Comparison of ENCODE assay signal across 22 cellular contexts in the genomic region with DNA sequence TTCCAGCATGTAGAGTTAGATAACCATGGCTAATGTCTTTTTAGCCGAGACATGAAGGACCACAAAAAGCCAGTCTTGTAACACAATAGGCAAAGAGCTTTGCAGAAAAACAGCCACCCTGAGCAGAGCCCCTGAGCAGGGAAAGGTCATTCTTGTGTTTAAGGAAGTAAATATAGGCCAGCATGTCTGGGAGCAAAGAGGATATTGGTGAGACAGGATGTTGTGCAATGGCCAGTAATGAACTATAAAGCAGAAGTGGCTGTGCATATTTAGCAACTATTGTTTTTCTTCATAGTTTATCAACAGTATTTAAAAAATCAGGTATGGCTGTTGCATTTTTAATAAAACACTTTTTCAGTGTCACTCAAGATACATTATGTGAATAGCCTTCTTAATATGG. TPM values are rescaled to one million over a fixed set of nuclear protein-coding genes. Genes with fewer than 3 reads are reported as not detected.
DNase-seq lines count a peak whose midpoint lies in the region; ATAC-seq, FAIRE-seq and TF ChIP-seq lines count a peak whose summit lies in the region.
"Not testable (repeated sequence)": the region's sequence is repeated elsewhere in the genome, so short reads cannot be mapped to it uniquely, and the experiment has no call there.
"Had no signal": no experiment of that assay in that cellular context is flagged by ENCODE, and none has a peak within 500 bp of the region (broad histone marks: within the 10 kb centered on the region; RNA-seq: fewer than 3 reads in every experiment).

No MANE protein-coding gene starts in this region.

- H3K4me3 Mint-ChIP-seq in naive thymus-derived CD4-positive, alpha-beta T cell, result not testable (repeated sequence)

- not testable (repeated sequence) for H3K27ac ChIP-seq in naive thymus-derived CD4-positive, alpha-beta T cell (ENCODE audit: low read depth, low read length); upper lobe of right lung

- H3K36me3 Mint-ChIP-seq in naive thymus-derived CD4-positive, alpha-beta T cell, result not testable (repeated sequence)

- not testable (repeated sequence) for TF ChIP-seq CTCF in bronchial epithelial cell (IDR thresholded peaks at IDR 0.05; ENCODE audit: insufficient read depth, low read length, severe bottlenecking); fibroblast of villous mesenchyme (IDR thresholded peaks at IDR 0.05; ENCODE audit: insufficient read depth, low read depth, low read length); upper lobe of right lung (IDR thresholded peaks at IDR 0.05)

- FAIRE-seq in G401.6 (lab: Jason Lieb, UNC) (peak; percentile 11), bronchial epithelial cell (lab: Jason Lieb, UNC) (peak; percentile 55)

- not testable (repeated sequence) for H3K36me3 ChIP-seq in bronchial epithelial cell (ENCODE audit: control insufficient read depth, insufficient read depth, low read length); naive thymus-derived CD4-positive, alpha-beta T cell (ENCODE audit: control insufficient read depth in 2 of 3, insufficient read depth in 3 of 3, low read length in 3 of 3); upper lobe of right lung

- intact Hi-C loops in left colon (cut with DNase I, micrococcal nuclease); naive thymus-derived CD4-positive, alpha-beta T cell (cut with micrococcal nuclease); upper lobe of right lung (cut with DNase I): not testable (repeated sequence)

- POLR2A ChIA-PET in naive thymus-derived CD4-positive, alpha-beta T cell (lab: Charles Lee), result not testable (repeated sequence)

- peak; percentile 48 for ATAC-seq in left colon
- ATAC-seq in naive thymus-derived CD4-positive, alpha-beta T cell, result peak; percentile 78
- ATAC-seq in upper lobe of right lung, result peak; percentile 90

- DNase-seq in MV-4-11 (lab: John Stamatoyannopoulos, UW), result peak; percentile 95
- DNase-seq in SIG-M5 treated with dmso at 0.1 percent for 504 hours (lab: John Stamatoyannopoulos, UW; ENCODE audit: unreplicated experiment), result peak; percentile 82
- peak; percentile 36 for DNase-seq in bronchial epithelial cell (ENCODE audit: low read depth)
- peak; percentile 41 for DNase-seq in fibroblast of villous mesenchyme (ENCODE audit: low read depth)
- DNase-seq in left colon; naive thymus-derived CD4-positive, alpha-beta T cell; upper lobe of right lung: not testable (repeated sequence)

- H3K9me3 ChIP-seq in naive thymus-derived CD4-positive, alpha-beta T cell (ENCODE audit: control insufficient read depth in 2 of 3, low read length in 3 of 3); upper lobe of right lung: not testable (repeated sequence)

- not testable (repeated sequence) for H3K27me3 ChIP-seq in bronchial epithelial cell (ENCODE audit: control insufficient read depth, insufficient read depth, low read length); naive thymus-derived CD4-positive, alpha-beta T cell (ENCODE audit: control insufficient read depth in 2 of 2, insufficient read depth in 2 of 2, low read length in 2 of 2); upper lobe of right lung

- H3K27ac Mint-ChIP-seq in naive thymus-derived CD4-positive, alpha-beta T cell, result not testable (repeated sequence)

- H3K27me3 Mint-ChIP-seq in naive thymus-derived CD4-positive, alpha-beta T cell, result not testable (repeated sequence)

- not testable (repeated sequence) for H3K4me1 ChIP-seq in naive thymus-derived CD4-positive, alpha-beta T cell (ENCODE audit: control insufficient read depth in 2 of 2, insufficient read depth in 2 of 2, low read length in 2 of 2); upper lobe of right lung

- not testable (repeated sequence) for H3K4me1 Mint-ChIP-seq in naive thymus-derived CD4-positive, alpha-beta T cell

- CTCF ChIA-PET in naive thymus-derived CD4-positive, alpha-beta T cell (lab: Charles Lee), result not testable (repeated sequence)

- H3K4me3 ChIP-seq in bronchial epithelial cell (ENCODE audit: low read depth, low read length); fibroblast of villous mesenchyme (ENCODE audit: low read depth, low read length); naive thymus-derived CD4-positive, alpha-beta T cell (ENCODE audit: low read length); upper lobe of right lung: not testable (repeated sequence)

- H3K9me3 Mint-ChIP-seq in naive thymus-derived CD4-positive, alpha-beta T cell, result not testable (repeated sequence)

RNA-seq across cellular contexts. Expression of a gene that starts 1.8 kb away (rescaled TPM):
- total RNA-seq in bronchial epithelial cell (not detected in 2 replicates), fibroblast of villous mesenchyme (not detected in 2 replicates), left colon (not detected), upper lobe of right lung (not detected)
- not detected for total RNA-seq in naive thymus-derived CD4-positive, alpha-beta T cell
- not detected for polyA plus RNA-seq in naive thymus-derived CD4-positive, alpha-beta T cell
- total RNA-seq: activated CD4-positive, alpha-beta memory T cell treated with anti-CD3 and anti-CD28 coated beads for 36 hours; activated T-cell treated with anti-CD3 and anti-CD28 coated beads, Interleukin-2, amount 50 U/mL, for 72 hours; ascending aorta; esophagus squamous epithelium; gastrocnemius medialis; left ventricle myocardium inferior; natural killer cell treated with Interleukin-12 subunit alpha and Interleukin-12 subunit beta and Interleukin-15 and Interleukin-18, amount 100 ng/mL, for 72 hours; omental fat pad; SK-MEL-5; suprapubic skin; T-helper 1 cell treated with Interleukin-12 subunit alpha and Interleukin-12 subunit beta and Interleukin-4 antibody, amounts not matched to agents 30 ng/mL and 1 ng/mL, for 36 hours; upper lobe of left lung had no signal
- polyA plus RNA-seq: CD14-positive monocyte had no signal

RNA-seq across cellular contexts. Expression of a gene that starts 39.0 kb away (rescaled TPM):
- total RNA-seq in bronchial epithelial cell, result not detected in 2 replicates
- total RNA-seq in fibroblast of villous mesenchyme, result not detected in 2 replicates
- total RNA-seq in left colon, result not detected
- not detected for total RNA-seq in naive thymus-derived CD4-positive, alpha-beta T cell
- polyA plus RNA-seq in naive thymus-derived CD4-positive, alpha-beta T cell, result not detected
- total RNA-seq in upper lobe of right lung, result not detected
- total RNA-seq: activated CD4-positive, alpha-beta memory T cell treated with anti-CD3 and anti-CD28 coated beads for 36 hours; activated T-cell treated with anti-CD3 and anti-CD28 coated beads, Interleukin-2, amount 50 U/mL, for 72 hours; ascending aorta; esophagus squamous epithelium; gastrocnemius medialis; left ventricle myocardium inferior; natural killer cell treated with Interleukin-12 subunit alpha and Interleukin-12 subunit beta and Interleukin-15 and Interleukin-18, amount 100 ng/mL, for 72 hours; omental fat pad; SK-MEL-5; suprapubic skin; T-helper 1 cell treated with Interleukin-12 subunit alpha and Interleukin-12 subunit beta and Interleukin-4 antibody, amounts not matched to agents 30 ng/mL and 1 ng/mL, for 36 hours; upper lobe of left lung had no signal
- polyA plus RNA-seq: CD14-positive monocyte, small intestine had no signal
